Comparison of ENCODE assay signal across 23 cellular contexts in the genomic region with DNA sequence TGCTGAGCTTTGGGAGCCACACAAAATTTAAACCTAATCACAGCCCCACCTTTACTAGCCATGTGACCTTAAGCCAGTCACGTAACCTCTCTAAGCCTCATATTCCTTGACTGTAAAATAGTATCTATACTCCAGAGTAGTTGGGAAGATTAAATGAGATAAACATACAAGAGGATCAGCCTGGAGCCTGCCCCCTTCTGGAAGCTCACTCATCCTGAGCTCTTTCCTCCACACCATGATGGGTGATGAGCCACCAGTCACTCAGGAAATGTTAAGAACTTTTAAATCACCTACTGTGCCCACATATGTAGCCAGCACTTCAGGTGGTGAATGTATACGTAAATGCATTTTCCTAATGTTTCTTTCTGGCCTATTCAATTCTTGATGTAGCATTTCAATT.
"Had no signal": no experiment of that assay in that cellular context is flagged by ENCODE, and none has a peak within 500 bp of the region (broad histone marks: within the 10 kb centered on the region; RNA-seq: fewer than 3 reads in every experiment).

No MANE protein-coding gene starts in this region.

- DNase-seq: cortex of kidney; effector memory CD8-positive, alpha-beta T cell; foreskin fibroblast; gastrocnemius medialis; head of caudate nucleus; left cardiac atrium; left lung; mesenchymal stem cell; naive thymus-derived CD4-positive, alpha-beta T cell; right lobe of liver; small intestine; stimulated activated CD4-positive, alpha-beta T cell treated with anti-CD3 and anti-CD28 coated beads, Interleukin-15, amount 100 ng/mL, for 24 hours; stimulated activated CD4-positive, alpha-beta T cell treated with anti-CD3 and anti-CD28 coated beads, Interleukin-2, amount 100 ng/mL, for 48 hours; stimulated activated naive B cell treated with anti-CD40 and anti-IgM and Interleukin-4, amounts not matched to agents 10 μg/mL and 1 μg/mL and 100 μg/mL, for 72 hours; upper lobe of left lung had no signal

- H3K9me3 ChIP-seq: gastrocnemius medialis, right lobe of liver, thoracic aorta, tibial nerve, upper lobe of left lung had no signal

- H3K9ac ChIP-seq: neural progenitor cell, parathyroid adenoma had no signal

- H3K79me2 ChIP-seq: parathyroid adenoma had no signal

- H3K36me3 ChIP-seq: gastrocnemius medialis, left lung, neural progenitor cell, right lobe of liver, thoracic aorta, tibial nerve, upper lobe of left lung had no signal

- H3K4me3 Mint-ChIP-seq: effector memory CD8-positive, alpha-beta T cell; mesothelial cell of epicardium; naive thymus-derived CD4-positive, alpha-beta T cell; nephron; neural progenitor cell; stimulated activated naive B cell treated with anti-CD40 and anti-IgM and Interleukin-4, amounts not matched to agents 10 μg/mL and 1 μg/mL and 100 μg/mL, for 72 hours; stimulated activated naive CD8-positive, alpha-beta T cell treated with anti-CD3 and anti-CD28 coated beads, Interleukin-15, Interleukin-2, amounts not matched to agents 100 ng/mL and 50 ng/mL, for 24 hours had no signal

- H3K27me3 ChIP-seq: gastrocnemius medialis, left lung, neural progenitor cell, right lobe of liver, tibial nerve, upper lobe of left lung had no signal

- H2AFZ ChIP-seq: neural progenitor cell, parathyroid adenoma had no signal

- H3K27ac ChIP-seq: gastrocnemius medialis, left lung, neural progenitor cell, parathyroid adenoma, right lobe of liver, thoracic aorta, tibial nerve, upper lobe of left lung had no signal

- H3K4me1 Mint-ChIP-seq: naive thymus-derived CD4-positive, alpha-beta T cell; stimulated activated naive B cell treated with anti-CD40 and anti-IgM and Interleukin-4, amounts not matched to agents 10 μg/mL and 1 μg/mL and 100 μg/mL, for 72 hours had no signal

- ATAC-seq: effector memory CD8-positive, alpha-beta T cell; gastrocnemius medialis; left cardiac atrium; left lung; naive thymus-derived CD4-positive, alpha-beta T cell; right lobe of liver; stimulated activated naive B cell treated with anti-CD40 and anti-IgM and Interleukin-4, amounts not matched to agents 10 μg/mL and 1 μg/mL and 100 μg/mL, for 72 hours had no signal

- H3K27ac Mint-ChIP-seq: effector memory CD8-positive, alpha-beta T cell; mesothelial cell of epicardium; nephron; neural progenitor cell; progenitor cell of endocrine pancreas; stimulated activated naive B cell treated with anti-CD40 and anti-IgM and Interleukin-4, amounts not matched to agents 10 μg/mL and 1 μg/mL and 100 μg/mL, for 72 hours; stimulated activated naive CD8-positive, alpha-beta T cell treated with anti-CD3 and anti-CD28 coated beads, Interleukin-15, Interleukin-2, amounts not matched to agents 100 ng/mL and 50 ng/mL, for 24 hours had no signal

- H3K4me1 ChIP-seq: gastrocnemius medialis, left lung, neural progenitor cell, parathyroid adenoma, right lobe of liver, tibial nerve, upper lobe of left lung had no signal

- H3K36me3 Mint-ChIP-seq: mesothelial cell of epicardium; naive thymus-derived CD4-positive, alpha-beta T cell; stimulated activated naive B cell treated with anti-CD40 and anti-IgM and Interleukin-4, amounts not matched to agents 10 μg/mL and 1 μg/mL and 100 μg/mL, for 72 hours had no signal

- H3K27me3 Mint-ChIP-seq: effector memory CD8-positive, alpha-beta T cell; progenitor cell of endocrine pancreas; stimulated activated naive B cell treated with anti-CD40 and anti-IgM and Interleukin-4, amounts not matched to agents 10 μg/mL and 1 μg/mL and 100 μg/mL, for 72 hours; stimulated activated naive CD8-positive, alpha-beta T cell treated with anti-CD3 and anti-CD28 coated beads, Interleukin-15, Interleukin-2, amounts not matched to agents 100 ng/mL and 50 ng/mL, for 24 hours had no signal

- H3K4me3 ChIP-seq: gastrocnemius medialis, left lung, neural progenitor cell, right lobe of liver, thoracic aorta, tibial nerve, upper lobe of left lung had no signal

- H3K9me3 Mint-ChIP-seq: mesothelial cell of epicardium, neural progenitor cell had no signal

- H3K4me2 ChIP-seq: neural progenitor cell had no signal
